ENCODE assay signal across 8 cellular contexts in the genomic region with DNA sequence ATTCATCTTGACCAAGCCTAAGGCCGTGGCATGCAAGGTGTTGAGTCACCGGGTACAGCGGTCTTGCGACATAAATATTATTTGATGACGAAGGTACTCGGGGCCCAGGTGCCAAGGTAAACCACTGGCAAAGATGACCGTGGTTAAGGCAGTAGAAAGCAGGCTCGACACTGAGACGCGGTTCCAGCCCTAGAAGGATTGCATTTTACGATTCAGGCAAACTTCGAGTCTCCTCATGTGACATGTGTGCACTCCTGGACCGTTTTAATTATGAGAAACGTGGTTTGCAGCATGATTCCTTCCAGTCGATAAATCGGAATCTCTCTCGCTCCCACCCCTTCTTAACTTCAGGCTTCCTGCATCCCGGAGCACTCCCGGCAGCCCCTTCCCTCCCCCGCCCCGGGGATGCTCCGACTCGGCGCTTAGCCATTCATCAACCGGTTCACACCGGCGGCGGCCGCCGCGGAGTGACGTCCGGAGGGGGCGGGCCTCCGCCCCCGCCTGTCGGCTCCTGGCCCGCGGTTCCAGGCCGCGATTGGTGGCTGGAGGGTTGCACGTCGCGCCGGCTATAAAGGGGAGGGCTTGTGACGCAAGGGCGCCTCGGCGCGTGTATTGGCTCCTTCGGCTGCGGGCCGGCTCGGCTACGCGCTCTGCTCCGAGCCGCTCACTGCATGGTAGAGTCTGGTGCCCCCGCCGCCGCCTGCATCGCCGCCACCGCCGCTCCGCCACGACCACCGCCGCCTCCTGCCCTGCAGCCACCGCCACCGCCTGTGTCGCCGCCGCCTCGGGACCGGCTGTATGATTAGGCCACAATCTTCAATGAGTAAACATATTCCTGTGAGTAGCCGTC. TPM values are rescaled to one million over a fixed set of nuclear protein-coding genes. Genes with fewer than 3 reads are reported as not detected.
DNase-seq lines count a peak whose midpoint lies in the region; ATAC-seq and TF ChIP-seq lines count a peak whose summit lies in the region.

A gene (plus strand): TSS at position 598 of the 850 bp plus-strand sequence.
A gene (plus strand): TSS at position 598 of the 850 bp plus-strand sequence. CDS start 4,401 bp downstream, outside the sequence.

- H3K4me1 Mint-ChIP-seq in natural killer cell treated with Interleukin-12 subunit alpha and Interleukin-12 subunit beta and Interleukin-15 and Interleukin-18, amount 100 ng/mL, for 72 hours (ENCODE audit: low read depth in 2 of 2): peaks cover 19 to 29% of the 10 kb centered on the region in 2 donors

- H3K4me3 ChIP-seq in RWPE2 (ENCODE audit: severe bottlenecking) (peak within 1 kb of the TSS; percentile 76), fibroblast of pulmonary artery (replicated peaks; ENCODE audit: low read depth, low read length) (peak within 1 kb of the TSS; percentile 91)

- peak; percentile 39 for TF ChIP-seq CTCF in RWPE2 (IDR thresholded peaks at IDR 0.05; ENCODE audit: poor library complexity, severe bottlenecking)
- no peak for TF ChIP-seq CTCF in fibroblast of pulmonary artery (IDR thresholded peaks at IDR 0.05; ENCODE audit: low read length, missing control alignments)

- no peaks in the 10 kb centered on the region for H3K27me3 ChIP-seq in RWPE2 (ENCODE audit: insufficient read depth, poor library complexity, severe bottlenecking)

- H3K27ac Mint-ChIP-seq in natural killer cell treated with Interleukin-12 subunit alpha and Interleukin-12 subunit beta and Interleukin-15 and Interleukin-18, amount 100 ng/mL, for 72 hours: peak within 1 kb of the TSS; percentile 88 to 92

- H3K4me1 ChIP-seq in RWPE2 (ENCODE audit: insufficient read depth, poor library complexity, severe bottlenecking): peaks cover 25% of the 10 kb centered on the region

- no peaks in the 10 kb centered on the region for H3K9me3 ChIP-seq in RWPE2 (ENCODE audit: severe bottlenecking)

- peaks cover 15% of the 10 kb centered on the region for H3K36me3 Mint-ChIP-seq in natural killer cell treated with Interleukin-12 subunit alpha and Interleukin-12 subunit beta and Interleukin-15 and Interleukin-18, amount 100 ng/mL, for 72 hours

- no peaks in the 10 kb centered on the region for H3K27me3 Mint-ChIP-seq in natural killer cell treated with Interleukin-12 subunit alpha and Interleukin-12 subunit beta and Interleukin-15 and Interleukin-18, amount 100 ng/mL, for 72 hours

- no peaks in the 10 kb centered on the region for H3K9me3 Mint-ChIP-seq in natural killer cell treated with Interleukin-12 subunit alpha and Interleukin-12 subunit beta and Interleukin-15 and Interleukin-18, amount 100 ng/mL, for 72 hours

- peak; percentile 76 for ATAC-seq in RWPE2 (ENCODE audit: low read depth)
- ATAC-seq in natural killer cell treated with Interleukin-12 subunit alpha and Interleukin-12 subunit beta and Interleukin-15 and Interleukin-18, amount 100 ng/mL, for 72 hours: peak; percentile 96 to 97
- ATAC-seq in stimulated activated naive CD8-positive, alpha-beta T cell treated with anti-CD3 and anti-CD28 coated beads, Interleukin-15, Interleukin-2, amounts not matched to agents 100 U/mL and 50 U/mL, for 24 hours: peak; percentile 96

- DNase-seq in EH (ENCODE audit: low read depth) (peak; percentile 97), H4 (ENCODE audit: low spot score) (peak; percentile 98), LoVo (ENCODE audit: low spot score) (peak; percentile 95), RWPE2 (ENCODE audit: low spot score) (peak; percentile 95), fibroblast of pulmonary artery (ENCODE audit: low read depth) (peak; percentile 99)
- DNase-seq in activated T-helper 9 cell treated with anti-CD3 and anti-CD28 coated beads, Interleukin-2, amount 50 U/mL, for 16 hours (ENCODE audit: low read depth): peak; percentile 95
- DNase-seq in natural killer cell treated with Interleukin-12 subunit alpha and Interleukin-12 subunit beta and Interleukin-15 and Interleukin-18, amount 100 ng/mL, for 72 hours (ENCODE audit: low spot score): peak; percentile 99
- DNase-seq in stimulated activated naive CD8-positive, alpha-beta T cell treated with anti-CD3 and anti-CD28 coated beads, Interleukin-15, Interleukin-2, amounts not matched to agents 100 U/mL and 50 U/mL, for 24 hours: peak; percentile 96

- H3K4me3 Mint-ChIP-seq in natural killer cell treated with Interleukin-12 subunit alpha and Interleukin-12 subunit beta and Interleukin-15 and Interleukin-18, amount 100 ng/mL, for 72 hours: peak within 1 kb of the TSS; percentile 95

- peaks cover 47% of the 10 kb centered on the region for H3K36me3 ChIP-seq in RWPE2 (ENCODE audit: low read depth)

- peak within 1 kb of the TSS; percentile 97 for H3K27ac ChIP-seq in RWPE2 (ENCODE audit: poor library complexity, severe bottlenecking)

RNA-seq across cellular contexts. Expression of the second gene that starts in this region (rescaled TPM):
- 35.8 and 106 TPM in 2 replicates for total RNA-seq in H4 (2014; rRNA removed; shearing (Covaris generic))
- 10 to 100 TPM; 66.4 to 71.3 TPM for total RNA-seq in natural killer cell treated with Interleukin-12 subunit alpha and Interleukin-12 subunit beta and Interleukin-15 and Interleukin-18, amount 100 ng/mL, for 72 hours

Comparison
In these comparisons a context has a peak if more than half of its experiments do, and no peak if none do; other contexts are left out.
1. Peak in every context shown above with its lines: DNase-seq, ATAC-seq, H3K4me3 ChIP-seq and H3K27ac ChIP-seq.